8 cellular contexts compared by ENCODE assay signal in the genomic region with DNA sequence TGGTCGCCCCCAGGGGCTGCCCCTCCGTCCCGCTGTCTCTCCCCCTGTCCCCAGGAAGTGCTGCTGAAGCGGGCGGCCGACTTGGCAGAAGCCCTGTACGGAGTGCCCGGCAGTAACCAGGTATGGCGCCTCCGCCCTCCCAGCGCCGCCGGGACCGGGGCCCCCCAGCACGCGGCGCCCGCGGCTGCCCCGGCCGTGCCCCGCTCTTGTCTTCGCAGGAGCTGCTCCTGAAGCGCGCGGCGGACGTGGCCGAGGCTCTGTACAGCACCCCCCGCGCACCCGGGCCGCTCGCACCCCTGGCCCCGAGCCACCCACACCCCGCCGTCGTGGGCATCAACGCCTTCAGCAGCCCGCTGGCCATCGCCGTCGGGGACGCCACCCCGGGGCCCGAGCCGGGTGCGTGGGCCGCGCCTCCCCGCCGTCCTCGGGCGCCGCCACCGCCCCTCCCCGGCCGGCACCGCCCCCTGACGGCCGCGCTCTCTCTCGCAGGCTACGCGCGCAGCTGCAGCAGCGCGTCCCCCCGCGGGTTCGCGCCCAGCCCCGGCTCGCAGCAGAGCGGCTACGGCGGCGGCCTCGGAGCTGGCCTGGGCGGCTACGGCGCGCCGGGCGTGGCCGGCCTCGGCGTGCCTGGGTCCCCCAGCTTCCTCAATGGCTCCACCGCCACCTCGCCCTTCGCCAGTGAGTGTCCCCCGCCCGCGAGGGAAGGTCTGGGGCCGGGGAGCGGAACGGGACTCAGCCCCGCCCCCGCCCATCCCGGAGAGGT. TPM values are rescaled to one million over a fixed set of nuclear protein-coding genes. Genes with fewer than 3 reads are reported as not detected.
DNase-seq lines count a peak whose midpoint lies in the region; ATAC-seq and TF ChIP-seq lines count a peak whose summit lies in the region.

No MANE protein-coding gene starts in this region.

- no peaks in the 10 kb centered on the region for H3K36me3 ChIP-seq in endodermal cell (ENCODE audit: control insufficient read depth, insufficient read depth, low read length)

- CTCF ChIA-PET in activated CD4-positive, alpha-beta T cell treated with anti-CD3 and anti-CD28 coated beads, Interleukin-2, amount 10 ng/mL, durations not matched to agents 7 days and 5 days (lab: Charles Lee), result interaction anchor here (1.0 to 4.1 kb wide), 10 partner anchors 8 to 99 kb away, joined by 3 to 16 read pairs (median 5); no protein-coding TSS in a partner anchor

- no peak for DNase-seq in AG09309 (ENCODE audit: low read depth)
- DNase-seq in HuH-7 (ENCODE audit: low spot score), result peak; percentile 83
- peak; percentile 43 for DNase-seq in activated CD4-positive, alpha-beta T cell treated with anti-CD3 and anti-CD28 coated beads, Interleukin-2, amount 10 ng/mL, durations not matched to agents 7 days and 5 days
- no peak for DNase-seq in endodermal cell
- DNase-seq in omental fat pad (ENCODE audit: low spot score), result no peak
- no peak for DNase-seq in chondrocyte (ENCODE audit: low spot score)
- DNase-seq in GDM1 (lab: John Stamatoyannopoulos, UW), result no peak

- peaks cover 19% of the 10 kb centered on the region for H3K4me1 Mint-ChIP-seq in activated CD4-positive, alpha-beta T cell treated with anti-CD3 and anti-CD28 coated beads, Interleukin-2, amount 10 ng/mL, durations not matched to agents 7 days and 5 days
- peaks cover 13% of the 10 kb centered on the region for H3K4me1 Mint-ChIP-seq in endodermal cell
- H3K4me1 Mint-ChIP-seq in chondrocyte (ENCODE audit: low read depth), result peaks cover 20% of the 10 kb centered on the region

- peak; percentile 9 for ATAC-seq in omental fat pad (ENCODE audit: low FRiP score)
- ATAC-seq in GM21717 (IDR thresholded peaks at IDR 0.05; ENCODE audit: unreplicated experiment), result no peak

- POLR2A ChIA-PET in activated CD4-positive, alpha-beta T cell treated with anti-CD3 and anti-CD28 coated beads, Interleukin-2, amount 10 ng/mL, durations not matched to agents 7 days and 5 days (lab: Charles Lee), result interaction anchor here (0.7 kb wide), 1 partner anchor 8 kb away, joined by 3 read pairs; no protein-coding TSS in a partner anchor

- H3K27me3 ChIP-seq in endodermal cell (ENCODE audit: control insufficient read depth, insufficient read depth, low read length, poor library complexity, severe bottlenecking), result peaks cover 82% of the 10 kb centered on the region

- no peak for TF ChIP-seq CTCF in AG09309 (IDR thresholded peaks at IDR 0.05; ENCODE audit: control insufficient read depth, insufficient read depth, low read depth, low read length, missing control alignments)
- TF ChIP-seq CTCF in endodermal cell (conservative IDR thresholded peaks at IDR 0.05), result no peak
- no peak for TF ChIP-seq CTCF in omental fat pad (IDR thresholded peaks at IDR 0.05)
- no peak for TF ChIP-seq CTCF in chondrocyte (IDR thresholded peaks at IDR 0.05)

- H3K4me3 Mint-ChIP-seq in activated CD4-positive, alpha-beta T cell treated with anti-CD3 and anti-CD28 coated beads, Interleukin-2, amount 10 ng/mL, durations not matched to agents 7 days and 5 days, result no peak overlapping the region
- peak overlapping the region; percentile 56 for H3K4me3 Mint-ChIP-seq in endodermal cell
- no peak overlapping the region for H3K4me3 Mint-ChIP-seq in chondrocyte (ENCODE audit: unreplicated experiment)

- H3K9me3 Mint-ChIP-seq in activated CD4-positive, alpha-beta T cell treated with anti-CD3 and anti-CD28 coated beads, Interleukin-2, amount 10 ng/mL, durations not matched to agents 7 days and 5 days, result no peaks in the 10 kb centered on the region
- no peaks in the 10 kb centered on the region for H3K9me3 Mint-ChIP-seq in endodermal cell
- no peaks in the 10 kb centered on the region for H3K9me3 Mint-ChIP-seq in chondrocyte (ENCODE audit: low read depth)

- WGBS in endodermal cell (ENCODE audit: insufficient coverage in 1 of 2, insufficient read length in 1 of 2), 2 experiments, result 1% methylated on average over 26 to 100 of the region's 100 CpGs

- no peaks in the 10 kb centered on the region for H3K36me3 Mint-ChIP-seq in activated CD4-positive, alpha-beta T cell treated with anti-CD3 and anti-CD28 coated beads, Interleukin-2, amount 10 ng/mL, durations not matched to agents 7 days and 5 days (ENCODE audit: low read depth)
- H3K36me3 Mint-ChIP-seq in endodermal cell (ENCODE audit: low read depth) (no peaks in the 10 kb centered on the region), chondrocyte (ENCODE audit: low read depth) (peaks cover 2% of the 10 kb centered on the region)

- no peak overlapping the region for H3K9ac ChIP-seq in endodermal cell (ENCODE audit: extremely low read depth, low read length, poor library complexity, severe bottlenecking)

- no peak overlapping the region for H3K27ac ChIP-seq in endodermal cell (ENCODE audit: low read depth, low read length)

- no peaks in the 10 kb centered on the region for H3K9me3 ChIP-seq in endodermal cell (ENCODE audit: control insufficient read depth, low read length)

- H3K4me3 ChIP-seq in AG09309 (ENCODE audit: control insufficient read depth, low read depth, low read length) (peak overlapping the region; percentile 37), endodermal cell (ENCODE audit: low read length) (peak overlapping the region; percentile 64)

- H3K27me3 Mint-ChIP-seq in activated CD4-positive, alpha-beta T cell treated with anti-CD3 and anti-CD28 coated beads, Interleukin-2, amount 10 ng/mL, durations not matched to agents 7 days and 5 days, result peaks cover 62% of the 10 kb centered on the region
- H3K27me3 Mint-ChIP-seq in endodermal cell (ENCODE audit: insufficient read depth) (peaks cover 83% of the 10 kb centered on the region), chondrocyte (ENCODE audit: low read depth) (peaks cover 62% of the 10 kb centered on the region)

- H3K4me1 ChIP-seq in endodermal cell (ENCODE audit: control insufficient read depth, insufficient read depth, low read length), result no peaks in the 10 kb centered on the region

- H3K27ac Mint-ChIP-seq in activated CD4-positive, alpha-beta T cell treated with anti-CD3 and anti-CD28 coated beads, Interleukin-2, amount 10 ng/mL, durations not matched to agents 7 days and 5 days, result no peak overlapping the region
- no peak overlapping the region for H3K27ac Mint-ChIP-seq in endodermal cell
- no peak overlapping the region for H3K27ac Mint-ChIP-seq in chondrocyte (ENCODE audit: unreplicated experiment)

RNA-seq across cellular contexts. Expression of a gene that starts 48.4 kb away (rescaled TPM):
- total RNA-seq in activated CD4-positive, alpha-beta T cell treated with anti-CD3 and anti-CD28 coated beads, Interleukin-2, amount 10 ng/mL, durations not matched to agents 7 days and 5 days, result under 1 TPM in 1 of 2 experiments, not detected in 1; 0.12 TPM
- total RNA-seq in endodermal cell (100 to 1,000 TPM in 1 of 2 donors, 10 to 100 TPM in 1; 80.1 to 106 TPM), omental fat pad (10 to 100 TPM; 22.1 to 74.1 (median 32.3) TPM), chondrocyte (6.2 to 6.4 TPM (median 6.3 TPM) in 3 replicates)
- polyA plus RNA-seq in endodermal cell (2013, experiment 1 of 2), result 174 TPM
- 158 TPM for polyA plus RNA-seq in endodermal cell (2013, experiment 2 of 2)

RNA-seq across cellular contexts. Expression of a gene that starts 59.5 kb away (rescaled TPM):
- total RNA-seq in activated CD4-positive, alpha-beta T cell treated with anti-CD3 and anti-CD28 coated beads, Interleukin-2, amount 10 ng/mL, durations not matched to agents 7 days and 5 days, result under 1 TPM; 0.27 to 0.64 TPM
- total RNA-seq in endodermal cell, result 10 to 100 TPM in 1 of 2 donors, 1 to 10 TPM in 1; 6.4 to 12.1 TPM
- 17.5 TPM for polyA plus RNA-seq in endodermal cell (2013, experiment 1 of 2)
- 16.1 TPM for polyA plus RNA-seq in endodermal cell (2013, experiment 2 of 2)
- total RNA-seq in omental fat pad, result 1 to 10 TPM; 1.3 to 7.5 (median 5.4) TPM
- 8.0 to 15.2 TPM (median 11.4 TPM) in 3 replicates for total RNA-seq in chondrocyte

Comparison
In these comparisons a context has a peak if more than half of its experiments do, and no peak if none do; other contexts are left out.
1. DNase-seq: peak in HuH-7 (single experiment) and activated CD4-positive, alpha-beta T cell treated with anti-CD3 and anti-CD28 coated beads, Interleukin-2, amount 10 ng/mL, durations not matched to agents 7 days and 5 days (single experiment); none in AG09309 (single experiment), endodermal cell (single experiment), omental fat pad (single experiment), chondrocyte (single experiment) and GDM1 (single experiment).